Comparison of ENCODE assay signal across 16 cellular contexts in the genomic region with DNA sequence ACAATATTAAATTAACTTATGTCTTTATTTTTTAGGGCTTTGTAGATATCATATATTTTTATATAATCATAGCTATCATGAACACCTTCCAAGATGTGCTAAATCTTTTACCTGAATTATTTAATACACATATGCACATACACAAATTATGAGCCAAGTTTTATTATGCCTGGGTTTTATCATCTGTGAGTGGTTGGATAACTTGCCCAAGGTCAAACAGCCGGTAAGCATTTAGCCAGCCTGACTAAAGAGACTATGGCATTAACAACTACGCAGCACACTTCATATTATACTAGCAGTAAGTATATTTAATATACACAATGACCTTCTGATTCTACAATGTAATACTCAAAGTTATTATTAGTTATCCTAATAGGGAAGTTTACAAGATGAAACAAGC.
DNase-seq lines count a peak whose midpoint lies in the region; ATAC-seq and TF ChIP-seq lines count a peak whose summit lies in the region.
"Had no signal": no experiment of that assay in that cellular context is flagged by ENCODE, and none has a peak within 500 bp of the region (broad histone marks: within the 10 kb centered on the region; RNA-seq: fewer than 3 reads in every experiment).

No MANE protein-coding gene starts in this region.

- peaks cover 32% of the 10 kb centered on the region in 2 donors for H3K4me1 ChIP-seq in thyroid gland
- H3K4me1 ChIP-seq: A549, BE2C had no signal

- H3K36me3 ChIP-seq in thyroid gland = no peaks in the 10 kb centered on the region
- H3K36me3 ChIP-seq: BE2C had no signal

- no peaks in the 10 kb centered on the region for H3K36me3 Mint-ChIP-seq in nephron (ENCODE audit: low read depth)
- H3K36me3 Mint-ChIP-seq: CD4-positive, alpha-beta memory T cell had no signal

- DNase-seq in NCI-H69 (lab: John Stamatoyannopoulos, UW) = peak; percentile 35
- no peak for DNase-seq in caudate nucleus (lab: John Stamatoyannopoulos, UW)
- no peak for DNase-seq in thyroid gland
- DNase-seq: BE2C; CD4-positive, alpha-beta memory T cell; DMS79 treated with DMSO at 0.1 percent for 48 hours; EL; GOT3; H9 had no signal

- no peak overlapping the region for H3K4me3 ChIP-seq in thyroid gland (replicated peaks in 1 of 3)
- H3K4me3 ChIP-seq: A549 had no signal

- intact Hi-C loops in thyroid gland (cut with DNase I) = no loop called here

- no peak overlapping the region for H3K4me3 Mint-ChIP-seq in nephron
- H3K4me3 Mint-ChIP-seq: CD4-positive, alpha-beta memory T cell; H9 had no signal

- TF ChIP-seq POLR2A in thyroid gland (IDR thresholded peaks at IDR 0.05) = no peak

- H3K27me3 Mint-ChIP-seq in nephron (ENCODE audit: low read depth) = no peaks in the 10 kb centered on the region

- H3K9me3 Mint-ChIP-seq in nephron = no peaks in the 10 kb centered on the region
- H3K9me3 Mint-ChIP-seq: H9 had no signal

- H3K27me3 ChIP-seq in thyroid gland = no peaks in the 10 kb centered on the region
- H3K27me3 ChIP-seq: BE2C had no signal

- peaks cover 46% of the 10 kb centered on the region for H3K4me1 Mint-ChIP-seq in nephron
- H3K4me1 Mint-ChIP-seq: CD4-positive, alpha-beta memory T cell had no signal

- peak overlapping the region in 2 of 3 experiments; percentile 78 to 94 for H3K27ac Mint-ChIP-seq in nephron
- H3K27ac Mint-ChIP-seq: CD4-positive, alpha-beta memory T cell; H9 had no signal

- WGBS in thyroid gland, 2 donors = 86 to 89% methylated on average over 2 of the region's 2 CpGs

- no peak for ATAC-seq in HG03460 (IDR thresholded peaks at IDR 0.05; ENCODE audit: unreplicated experiment)
- no peak for ATAC-seq in HG02642 (IDR thresholded peaks at IDR 0.05; ENCODE audit: poor library complexity, unreplicated experiment)
- no peak for ATAC-seq in GM19467 (IDR thresholded peaks at IDR 0.05; ENCODE audit: unreplicated experiment)
- ATAC-seq: A549 had no signal

- TF ChIP-seq CTCF in nephron (IDR thresholded peaks at IDR 0.05; ENCODE audit: unreplicated experiment in 3 of 3) (no peak), thyroid gland (IDR thresholded peaks at IDR 0.05) (no peak)

- H3K27ac ChIP-seq in caudate nucleus (ENCODE audit: low read depth, low read length) = peak overlapping the region; percentile 9
- H3K27ac ChIP-seq in thyroid gland = peak overlapping the region; percentile 64 to 92 (median 77)
- H3K27ac ChIP-seq: A549, C4-2B, HL-60 had no signal

- H3K9me3 ChIP-seq in thyroid gland = no peaks in the 10 kb centered on the region
- H3K9me3 ChIP-seq: A549, BE2C had no signal
